Comparison of ENCODE assay signal across 22 cellular contexts in genomic region chr2:7094113-7094760, GRCh38.
DNase-seq lines count a peak whose midpoint lies in the region; ATAC-seq, FAIRE-seq and TF ChIP-seq lines count a peak whose summit lies in the region.
"Had no signal": no experiment of that assay in that cellular context is flagged by ENCODE, and none has a peak within 500 bp of the region (broad histone marks: within the 10 kb centered on the region; RNA-seq: fewer than 3 reads in every experiment).

No MANE protein-coding gene starts in this region.

- WGBS in thyroid gland, 2 donors = 31 to 40% methylated on average over 14 of the region's 14 CpGs

- no peak for FAIRE-seq in GM12891 (lab: Jason Lieb, UNC)
- FAIRE-seq: A549, HepG2 had no signal

- TF ChIP-seq CTCF in colonic mucosa (IDR thresholded peaks at IDR 0.05) = no peak
- TF ChIP-seq CTCF in lower lobe of right lung (IDR thresholded peaks at IDR 0.05) = no peak
- TF ChIP-seq CTCF in thyroid gland (IDR thresholded peaks at IDR 0.05) = no peak

- H3K27ac ChIP-seq in colonic mucosa (no peak overlapping the region), lower lobe of right lung (no peak overlapping the region), thyroid gland (peak overlapping the region in 2 of 3 donors; percentile 36)
- H3K27ac ChIP-seq: A549, BLaER1, heart right ventricle, spleen had no signal

- H3K27me3 Mint-ChIP-seq in activated CD4-positive, alpha-beta T cell treated with anti-CD3 and anti-CD28 coated beads, Interleukin-2, amount 10 ng/mL, durations not matched to agents 24 days and 14 days = no peaks in the 10 kb centered on the region
- H3K27me3 Mint-ChIP-seq: central memory CD8-positive, alpha-beta T cell; effector memory CD8-positive, alpha-beta T cell had no signal

- intact Hi-C loops in activated CD4-positive, alpha-beta T cell treated with anti-CD3 and anti-CD28 coated beads, Interleukin-2, amount 10 ng/mL, durations not matched to agents 24 days and 14 days (cut with micrococcal nuclease) = no loop called here
- intact Hi-C loops in colonic mucosa (cut with DNase I) = loop anchor here (10.0 kb wide), 1 partner anchor 581 kb away; no protein-coding TSS in a partner anchor
- intact Hi-C loops in lower lobe of right lung (cut with DNase I) = no loop called here
- intact Hi-C loops in thyroid gland (cut with DNase I) = no loop called here

- H3K4me3 Mint-ChIP-seq in activated CD4-positive, alpha-beta T cell treated with anti-CD3 and anti-CD28 coated beads, Interleukin-2, amount 10 ng/mL, durations not matched to agents 24 days and 14 days = no peak overlapping the region
- H3K4me3 Mint-ChIP-seq: central memory CD8-positive, alpha-beta T cell; effector memory CD8-positive, alpha-beta T cell; immature natural killer cell; neural crest cell had no signal

- peak; percentile 47 for DNase-seq in activated CD4-positive, alpha-beta T cell treated with anti-CD3 and anti-CD28 coated beads, Interleukin-2, amount 10 ng/mL, durations not matched to agents 24 days and 14 days
- DNase-seq in activated CD4-positive, alpha-beta T cell treated with anti-CD3 and anti-CD28 coated beads, Interleukin-2, amount 50 U/mL, for 4 hours = no peak
- peak; percentile 25 for DNase-seq in colonic mucosa
- DNase-seq in lower lobe of right lung = no peak
- peak; percentile 76 to 78 for DNase-seq in thyroid gland
- DNase-seq in GM12891 (ENCODE audit: insufficient read length, low spot score) = no peak
- DNase-seq: activated effector memory CD4-positive, alpha-beta T cell treated with Interleukin-2 at 50 U/mL for 16 hours; DMS 273 treated with DMSO at 0.1 percent for 48 hours; effector memory CD8-positive, alpha-beta T cell; GF-D8; HCEC 1CT; heart right ventricle; immature natural killer cell; NCI-H1694 treated with DMSO at 0.1 percent for 48 hours; spleen had no signal

- H3K9ac ChIP-seq in colonic mucosa (ENCODE audit: low read depth in 2 of 2, low read length in 2 of 2) = no peak overlapping the region
- H3K9ac ChIP-seq: BLaER1 had no signal

- ATAC-seq in lower lobe of right lung (peak; percentile 6 to 50), GM21381 (IDR thresholded peaks at IDR 0.05; ENCODE audit: unreplicated experiment) (no peak), GM21526 (IDR thresholded peaks at IDR 0.05; ENCODE audit: low FRiP score, unreplicated experiment) (no peak)
- ATAC-seq: A549; effector memory CD8-positive, alpha-beta T cell; heart right ventricle; HepG2 had no signal

- H3K36me3 ChIP-seq in colonic mucosa = no peaks in the 10 kb centered on the region
- H3K36me3 ChIP-seq in lower lobe of right lung = no peaks in the 10 kb centered on the region
- H3K36me3 ChIP-seq in thyroid gland = no peaks in the 10 kb centered on the region
- H3K36me3 ChIP-seq: BLaER1, heart right ventricle had no signal

- no peaks in the 10 kb centered on the region for H3K9me3 Mint-ChIP-seq in activated CD4-positive, alpha-beta T cell treated with anti-CD3 and anti-CD28 coated beads, Interleukin-2, amount 10 ng/mL, durations not matched to agents 24 days and 14 days
- H3K9me3 Mint-ChIP-seq: central memory CD8-positive, alpha-beta T cell; effector memory CD8-positive, alpha-beta T cell; immature natural killer cell; neural crest cell had no signal

- TF ChIP-seq POLR2A in thyroid gland (IDR thresholded peaks at IDR 0.05) = no peak
- no peak for TF ChIP-seq POLR2A in GM12891 (IDR thresholded peaks at IDR 0.05; ENCODE audit: low read depth, low read length)

- no peak overlapping the region for H3K27ac Mint-ChIP-seq in activated CD4-positive, alpha-beta T cell treated with anti-CD3 and anti-CD28 coated beads, Interleukin-2, amount 10 ng/mL, durations not matched to agents 24 days and 14 days
- H3K27ac Mint-ChIP-seq: effector memory CD8-positive, alpha-beta T cell; immature natural killer cell had no signal

- H3K4me1 Mint-ChIP-seq in activated CD4-positive, alpha-beta T cell treated with anti-CD3 and anti-CD28 coated beads, Interleukin-2, amount 10 ng/mL, durations not matched to agents 24 days and 14 days = peaks cover 7% of the 10 kb centered on the region

- H3K27me3 ChIP-seq in colonic mucosa = no peaks in the 10 kb centered on the region
- H3K27me3 ChIP-seq in lower lobe of right lung (ENCODE audit: low read depth) = no peaks in the 10 kb centered on the region
- no peaks in the 10 kb centered on the region for H3K27me3 ChIP-seq in thyroid gland
- H3K27me3 ChIP-seq: BLaER1, heart right ventricle had no signal

- H3K9me3 ChIP-seq in colonic mucosa (no peaks in the 10 kb centered on the region), lower lobe of right lung (no peaks in the 10 kb centered on the region), thyroid gland (no peaks in the 10 kb centered on the region)
- H3K9me3 ChIP-seq: A549, BLaER1, heart right ventricle, spleen had no signal

- no peaks in the 10 kb centered on the region for H3K36me3 Mint-ChIP-seq in activated CD4-positive, alpha-beta T cell treated with anti-CD3 and anti-CD28 coated beads, Interleukin-2, amount 10 ng/mL, durations not matched to agents 24 days and 14 days (ENCODE audit: low read depth)
- H3K36me3 Mint-ChIP-seq: immature natural killer cell had no signal

- H3K4me3 ChIP-seq in colonic mucosa = no peak overlapping the region
- no peak overlapping the region for H3K4me3 ChIP-seq in lower lobe of right lung
- H3K4me3 ChIP-seq in thyroid gland (replicated peaks in 1 of 3) = no peak overlapping the region
- H3K4me3 ChIP-seq: A549, BLaER1, heart right ventricle, spleen had no signal

- H3K4me1 ChIP-seq in colonic mucosa (no peaks in the 10 kb centered on the region), lower lobe of right lung (peaks cover 9% of the 10 kb centered on the region), thyroid gland (peaks cover 10 to 21% of the 10 kb centered on the region in 2 donors)
- H3K4me1 ChIP-seq: A549 had no signal

TF ChIP-seq in GM12891, 5 proteins besides CTCF, POLR2A, EP300 and RAD21:
- no peak for TF ChIP-seq POU2F2 (IDR thresholded peaks at IDR 0.05; ENCODE audit: low read depth, low read length)
- TF ChIP-seq POLR2AphosphoS5 (IDR thresholded peaks at IDR 0.05; ENCODE audit: low read depth, low read length) = no peak
- TF ChIP-seq PAX5 (IDR thresholded peaks at IDR 0.05; ENCODE audit: insufficient read depth, low read length, severe bottlenecking) = no peak

Comparison
In these comparisons a context has a peak if more than half of its experiments do, and no peak if none do; other contexts are left out.
1. DNase-seq: peak in activated CD4-positive, alpha-beta T cell treated with anti-CD3 and anti-CD28 coated beads, Interleukin-2, amount 10 ng/mL, durations not matched to agents 24 days and 14 days (single experiment), colonic mucosa (single experiment) and thyroid gland (2 of 2); none in activated CD4-positive, alpha-beta T cell treated with anti-CD3 and anti-CD28 coated beads, Interleukin-2, amount 50 U/mL, for 4 hours (0 of 2), lower lobe of right lung (single experiment) and GM12891 (single experiment).
2. H3K27ac ChIP-seq: peak in thyroid gland (2 of 3); none in colonic mucosa (single experiment) and lower lobe of right lung (single experiment).
3. ATAC-seq: peak in lower lobe of right lung (2 of 2); none in GM21381 (single experiment) and GM21526 (single experiment).